8 cellular contexts compared by ENCODE assay signal in the genomic region with DNA sequence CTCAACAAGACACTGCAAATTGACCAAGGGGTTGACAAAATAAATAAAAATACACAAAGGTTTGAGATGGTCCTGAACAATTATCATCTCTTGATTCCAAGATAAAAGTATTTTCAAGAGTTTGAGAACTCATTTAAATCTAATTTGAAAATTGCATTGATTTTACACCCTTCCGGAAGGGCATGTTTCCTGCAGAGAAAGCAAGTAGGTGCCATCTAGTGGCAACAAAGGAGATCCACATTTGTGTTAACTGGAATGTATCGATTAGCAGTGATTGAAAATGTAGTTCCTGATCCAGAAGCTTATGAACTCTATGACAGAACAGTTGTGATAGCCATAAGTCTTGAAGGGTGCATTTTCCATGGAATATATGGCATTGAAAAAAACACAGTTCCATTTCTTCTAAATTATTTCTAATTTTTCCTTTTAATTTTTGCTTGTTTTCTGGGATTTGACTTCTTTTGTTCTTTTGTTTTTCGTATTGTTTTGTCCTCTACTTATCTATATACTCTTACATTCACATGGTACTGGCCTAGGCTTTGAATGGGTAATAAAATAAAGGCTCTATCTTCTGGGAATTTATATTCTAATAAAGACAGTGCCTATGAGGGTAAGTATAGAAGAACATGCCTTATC.
DNase-seq lines count a peak whose midpoint lies in the region; ATAC-seq and TF ChIP-seq lines count a peak whose summit lies in the region.

No MANE protein-coding gene starts in this region.

- no peaks in the 10 kb centered on the region for H3K4me1 Mint-ChIP-seq in nephron progenitor cell

- H3K36me3 Mint-ChIP-seq in nephron progenitor cell (ENCODE audit: low read depth), result no peaks in the 10 kb centered on the region

- TF ChIP-seq CTCF in epithelial cell of proximal tubule (conservative IDR thresholded peaks at IDR 0.05; ENCODE audit: low read depth, low read length) (peak; percentile 88), nephron progenitor cell (IDR thresholded peaks at IDR 0.05) (peak; percentile 77)

- H3K9me3 Mint-ChIP-seq in nephron progenitor cell, result no peaks in the 10 kb centered on the region

- ATAC-seq in HG03378 (IDR thresholded peaks at IDR 0.05; ENCODE audit: unreplicated experiment), result peak; percentile 49
- ATAC-seq in HG03139 (IDR thresholded peaks at IDR 0.05; ENCODE audit: unreplicated experiment), result no peak

- no peak overlapping the region for H3K4me3 ChIP-seq in epithelial cell of proximal tubule (ENCODE audit: low read depth, low read length)

- peak; percentile 27 for DNase-seq in NOMO-1 treated with DMSO at 0.1 percent for 48 hours (lab: John Stamatoyannopoulos, UW; ENCODE audit: unreplicated experiment)
- no peak for DNase-seq in NOMO-1 treated with dmso at 0.1 percent for 144 hours (lab: John Stamatoyannopoulos, UW; ENCODE audit: unreplicated experiment)
- DNase-seq in RKO (ENCODE audit: low spot score), result peak; percentile 63
- no peak for DNase-seq in epithelial cell of proximal tubule (ENCODE audit: low read depth)
- DNase-seq in nephron progenitor cell, result peak; percentile 4
- DNase-seq in activated CD4-positive, CD25-positive, alpha-beta regulatory T cell treated with anti-CD3 and anti-CD28 coated beads, Interleukin-2, amount 50 U/mL, for 72 hours, result no peak

- H3K27ac Mint-ChIP-seq in nephron progenitor cell, result no peak overlapping the region

- H3K27me3 Mint-ChIP-seq in nephron progenitor cell (ENCODE audit: low read depth, poor library complexity), result no peaks in the 10 kb centered on the region

- no peak overlapping the region for H3K4me3 Mint-ChIP-seq in nephron progenitor cell

Comparison
In these comparisons a context has a peak if more than half of its experiments do, and no peak if none do; other contexts are left out.
1. DNase-seq: peak in NOMO-1 treated with DMSO at 0.1 percent for 48 hours (single experiment), RKO (single experiment) and nephron progenitor cell (single experiment); none in NOMO-1 treated with dmso at 0.1 percent for 144 hours (single experiment), epithelial cell of proximal tubule (single experiment) and activated CD4-positive, CD25-positive, alpha-beta regulatory T cell treated with anti-CD3 and anti-CD28 coated beads, Interleukin-2, amount 50 U/mL, for 72 hours (single experiment).